ENCODE assay signal across 1 cellular context in the genomic region with DNA sequence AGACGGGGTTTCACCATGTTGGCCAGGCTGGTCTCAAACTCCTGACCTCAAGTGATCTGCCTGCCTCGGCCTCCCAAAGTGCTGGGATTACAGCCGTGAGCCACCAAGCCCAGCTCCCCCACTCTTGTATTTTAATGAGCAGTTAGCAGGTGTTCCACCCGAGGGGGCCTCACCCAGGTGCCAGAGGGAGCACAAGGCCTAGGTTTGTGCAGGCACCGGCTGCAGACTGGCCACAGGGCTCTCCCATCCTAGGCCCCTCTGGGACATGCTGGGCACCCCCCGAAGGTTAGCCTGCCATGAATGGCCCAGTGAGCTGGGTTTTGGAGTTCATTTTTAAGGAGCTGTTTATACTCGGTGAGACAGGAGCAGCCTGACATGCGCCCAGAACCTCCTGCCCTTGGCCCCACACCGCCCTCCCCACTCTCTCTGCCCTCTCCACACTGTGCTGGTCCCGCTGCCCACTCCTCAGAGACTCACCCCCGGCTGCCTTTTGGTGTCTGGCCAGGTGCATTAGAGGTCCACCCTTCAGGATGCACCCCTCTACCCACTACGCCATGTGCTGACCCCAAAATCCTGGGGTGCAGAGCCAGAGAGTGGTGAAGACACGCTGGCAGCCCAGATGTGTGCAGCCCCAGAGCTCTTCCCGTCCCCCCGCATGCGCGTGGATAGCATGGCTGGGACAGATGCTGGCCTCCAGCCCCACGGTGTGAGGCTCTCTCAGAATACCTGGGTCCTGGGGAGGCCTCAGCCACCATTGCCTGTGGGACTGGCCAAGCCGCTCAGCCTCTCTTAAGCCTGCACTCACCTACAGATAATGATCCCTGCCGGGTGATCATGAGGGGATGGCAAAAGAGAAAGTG.
TF ChIP-seq lines count a peak whose summit lies in the region.

No MANE protein-coding gene starts in this region.

TF ChIP-seq in H1, 55 proteins besides CTCF, POLR2A, EP300 and RAD21:
- TF ChIP-seq POU5F1 (IDR thresholded peaks at IDR 0.05; ENCODE audit: low read depth, low read length): no peak
- TF ChIP-seq SIRT6 (IDR thresholded peaks at IDR 0.05; ENCODE audit: low read length): no peak
- no peak for TF ChIP-seq SAP30 (IDR thresholded peaks at IDR 0.05; ENCODE audit: insufficient read depth, insufficient replicate concordance, low read length)
- TF ChIP-seq CBX8 (IDR thresholded peaks at IDR 0.05; ENCODE audit: borderline replicate concordance, low read depth, low read length): no peak
- no peak for TF ChIP-seq CHD1 (IDR thresholded peaks at IDR 0.05; ENCODE audit: low read depth, low read length)
- TF ChIP-seq SRF (IDR thresholded peaks at IDR 0.05; ENCODE audit: low read depth, low read length): no peak
- no peak for TF ChIP-seq KDM4A (IDR thresholded peaks at IDR 0.05; ENCODE audit: low read depth, low read length, severe bottlenecking)
- no peak for TF ChIP-seq EZH2 (IDR thresholded peaks at IDR 0.05; ENCODE audit: low read depth, low read length, severe bottlenecking)
- no peak for TF ChIP-seq SP2 (IDR thresholded peaks at IDR 0.05; ENCODE audit: low read length)
- no peak for TF ChIP-seq CTBP2 (IDR thresholded peaks at IDR 0.05; ENCODE audit: borderline replicate concordance, insufficient read depth, insufficient read length, low read length)
- no peak for TF ChIP-seq TCF12 (IDR thresholded peaks at IDR 0.05; ENCODE audit: low read depth, low read length)
- no peak for TF ChIP-seq ZNF274 (IDR thresholded peaks at IDR 0.05; ENCODE audit: borderline replicate concordance, extremely low read depth, low read length)
- TF ChIP-seq GABPA (IDR thresholded peaks at IDR 0.05; ENCODE audit: borderline replicate concordance, insufficient read depth, low read length): no peak
- no peak for TF ChIP-seq ASH2L (IDR thresholded peaks at IDR 0.05; ENCODE audit: low read length)
